ENCODE assay signal across 3 cellular contexts in genomic region chr3:141239551-141240281, GRCh38.
TF ChIP-seq lines count a peak whose summit lies in the region.

No MANE protein-coding gene starts in this region.

TF ChIP-seq in SK-N-SH, 30 proteins besides CTCF, POLR2A, EP300 and RAD21 (continued from another document):
- TF ChIP-seq TAF1 (IDR thresholded peaks at IDR 0.05; ENCODE audit: borderline replicate concordance, low read depth, low read length) (no peak), NRF1 (IDR thresholded peaks at IDR 0.05; ENCODE audit: low read depth, low read length) (no peak), RFX5 (IDR thresholded peaks at IDR 0.05; ENCODE audit: low read length) (no peak), EZH2phosphoT487 (IDR thresholded peaks at IDR 0.05; ENCODE audit: borderline replicate concordance, low read depth) (no peak), MXI1 (IDR thresholded peaks at IDR 0.05; ENCODE audit: low read depth, low read length) (no peak), JUND (IDR thresholded peaks at IDR 0.05) (no peak), RXRA (IDR thresholded peaks at IDR 0.05; ENCODE audit: borderline replicate concordance, low read depth) (no peak), CHD2 (IDR thresholded peaks at IDR 0.05; ENCODE audit: low read length, partially characterized antibody) (no peak), TEAD4 (IDR thresholded peaks at IDR 0.05; ENCODE audit: borderline replicate concordance, insufficient read depth) (no peak), SIN3A (IDR thresholded peaks at IDR 0.05; ENCODE audit: borderline replicate concordance, low read depth, low read length) (no peak), RCOR1 (IDR thresholded peaks at IDR 0.05; ENCODE audit: low read length) (no peak), SMC3 (IDR thresholded peaks at IDR 0.05; ENCODE audit: low read depth, low read length) (no peak), USF1 (IDR thresholded peaks at IDR 0.05; ENCODE audit: borderline replicate concordance, low read depth) (no peak)

TF ChIP-seq in SK-N-SH treated with all-trans-retinoic acid at 6 μM for 48 hours, 23 proteins besides CTCF, POLR2A, EP300 and RAD21 (continued from another document):
- TF ChIP-seq, protein P1, sequence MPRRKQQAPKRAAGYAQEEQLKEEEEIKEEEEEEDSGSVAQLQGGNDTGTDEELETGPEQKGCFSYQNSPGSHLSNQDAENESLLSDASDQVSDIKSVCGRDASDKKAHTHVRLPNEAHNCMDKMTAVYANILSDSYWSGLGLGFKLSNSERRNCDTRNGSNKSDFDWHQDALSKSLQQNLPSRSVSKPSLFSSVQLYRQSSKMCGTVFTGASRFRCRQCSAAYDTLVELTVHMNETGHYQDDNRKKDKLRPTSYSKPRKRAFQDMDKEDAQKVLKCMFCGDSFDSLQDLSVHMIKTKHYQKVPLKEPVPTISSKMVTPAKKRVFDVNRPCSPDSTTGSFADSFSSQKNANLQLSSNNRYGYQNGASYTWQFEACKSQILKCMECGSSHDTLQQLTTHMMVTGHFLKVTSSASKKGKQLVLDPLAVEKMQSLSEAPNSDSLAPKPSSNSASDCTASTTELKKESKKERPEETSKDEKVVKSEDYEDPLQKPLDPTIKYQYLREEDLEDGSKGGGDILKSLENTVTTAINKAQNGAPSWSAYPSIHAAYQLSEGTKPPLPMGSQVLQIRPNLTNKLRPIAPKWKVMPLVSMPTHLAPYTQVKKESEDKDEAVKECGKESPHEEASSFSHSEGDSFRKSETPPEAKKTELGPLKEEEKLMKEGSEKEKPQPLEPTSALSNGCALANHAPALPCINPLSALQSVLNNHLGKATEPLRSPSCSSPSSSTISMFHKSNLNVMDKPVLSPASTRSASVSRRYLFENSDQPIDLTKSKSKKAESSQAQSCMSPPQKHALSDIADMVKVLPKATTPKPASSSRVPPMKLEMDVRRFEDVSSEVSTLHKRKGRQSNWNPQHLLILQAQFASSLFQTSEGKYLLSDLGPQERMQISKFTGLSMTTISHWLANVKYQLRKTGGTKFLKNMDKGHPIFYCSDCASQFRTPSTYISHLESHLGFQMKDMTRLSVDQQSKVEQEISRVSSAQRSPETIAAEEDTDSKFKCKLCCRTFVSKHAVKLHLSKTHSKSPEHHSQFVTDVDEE (CRISPR knock-in tag; IDR thresholded peaks at IDR 0.05): no peak
- TF ChIP-seq GLIS3 (CRISPR knock-in tag; IDR thresholded peaks at IDR 0.05) (no peak), ZNF70 (CRISPR knock-in tag; IDR thresholded peaks at IDR 0.05) (no peak), ISL1 (CRISPR knock-in tag; IDR thresholded peaks at IDR 0.05) (no peak), OSR1 (CRISPR knock-in tag; IDR thresholded peaks at IDR 0.05) (no peak), TCF4 (CRISPR knock-in tag; IDR thresholded peaks at IDR 0.05; ENCODE audit: borderline replicate concordance) (no peak)
- TF ChIP-seq, protein P2, sequence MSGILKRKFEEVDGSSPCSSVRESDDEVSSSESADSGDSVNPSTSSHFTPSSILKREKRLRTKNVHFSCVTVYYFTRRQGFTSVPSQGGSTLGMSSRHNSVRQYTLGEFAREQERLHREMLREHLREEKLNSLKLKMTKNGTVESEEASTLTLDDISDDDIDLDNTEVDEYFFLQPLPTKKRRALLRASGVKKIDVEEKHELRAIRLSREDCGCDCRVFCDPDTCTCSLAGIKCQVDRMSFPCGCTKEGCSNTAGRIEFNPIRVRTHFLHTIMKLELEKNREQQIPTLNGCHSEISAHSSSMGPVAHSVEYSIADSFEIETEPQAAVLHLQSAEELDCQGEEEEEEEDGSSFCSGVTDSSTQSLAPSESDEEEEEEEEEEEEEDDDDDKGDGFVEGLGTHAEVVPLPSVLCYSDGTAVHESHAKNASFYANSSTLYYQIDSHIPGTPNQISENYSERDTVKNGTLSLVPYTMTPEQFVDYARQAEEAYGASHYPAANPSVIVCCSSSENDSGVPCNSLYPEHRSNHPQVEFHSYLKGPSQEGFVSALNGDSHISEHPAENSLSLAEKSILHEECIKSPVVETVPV (CRISPR knock-in tag; IDR thresholded peaks at IDR 0.05): no peak
- TF ChIP-seq, protein P3, sequence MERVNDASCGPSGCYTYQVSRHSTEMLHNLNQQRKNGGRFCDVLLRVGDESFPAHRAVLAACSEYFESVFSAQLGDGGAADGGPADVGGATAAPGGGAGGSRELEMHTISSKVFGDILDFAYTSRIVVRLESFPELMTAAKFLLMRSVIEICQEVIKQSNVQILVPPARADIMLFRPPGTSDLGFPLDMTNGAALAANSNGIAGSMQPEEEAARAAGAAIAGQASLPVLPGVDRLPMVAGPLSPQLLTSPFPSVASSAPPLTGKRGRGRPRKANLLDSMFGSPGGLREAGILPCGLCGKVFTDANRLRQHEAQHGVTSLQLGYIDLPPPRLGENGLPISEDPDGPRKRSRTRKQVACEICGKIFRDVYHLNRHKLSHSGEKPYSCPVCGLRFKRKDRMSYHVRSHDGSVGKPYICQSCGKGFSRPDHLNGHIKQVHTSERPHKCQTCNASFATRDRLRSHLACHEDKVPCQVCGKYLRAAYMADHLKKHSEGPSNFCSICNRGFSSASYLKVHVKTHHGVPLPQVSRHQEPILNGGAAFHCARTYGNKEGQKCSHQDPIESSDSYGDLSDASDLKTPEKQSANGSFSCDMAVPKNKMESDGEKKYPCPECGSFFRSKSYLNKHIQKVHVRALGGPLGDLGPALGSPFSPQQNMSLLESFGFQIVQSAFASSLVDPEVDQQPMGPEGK (CRISPR knock-in tag; IDR thresholded peaks at IDR 0.05; ENCODE audit: borderline replicate concordance): no peak

TF ChIP-seq in HEK293, 187 proteins besides CTCF, POLR2A, EP300 and RAD21 (continued from another document):
- peak; percentile 23; the same call in 1 of the 2 replicates for TF ChIP-seq PRDM4 (tag by site-specific recombination; IDR thresholded peaks at IDR 0.05)
- TF ChIP-seq, protein P4, sequence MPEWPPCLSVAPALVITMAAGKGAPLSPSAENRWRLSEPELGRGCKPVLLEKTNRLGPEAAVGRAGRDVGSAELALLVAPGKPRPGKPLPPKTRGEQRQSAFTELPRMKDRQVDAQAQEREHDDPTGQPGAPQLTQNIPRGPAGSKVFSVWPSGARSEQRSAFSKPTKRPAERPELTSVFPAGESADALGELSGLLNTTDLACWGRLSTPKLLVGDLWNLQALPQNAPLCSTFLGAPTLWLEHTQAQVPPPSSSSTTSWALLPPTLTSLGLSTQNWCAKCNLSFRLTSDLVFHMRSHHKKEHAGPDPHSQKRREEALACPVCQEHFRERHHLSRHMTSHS (tag by site-specific recombination; IDR thresholded peaks at IDR 0.05): no peak
- peak; percentile 39; the same call in 1 of the 2 replicates for TF ChIP-seq WT1 (tag by site-specific recombination; IDR thresholded peaks at IDR 0.05)
